In the genomic region with DNA sequence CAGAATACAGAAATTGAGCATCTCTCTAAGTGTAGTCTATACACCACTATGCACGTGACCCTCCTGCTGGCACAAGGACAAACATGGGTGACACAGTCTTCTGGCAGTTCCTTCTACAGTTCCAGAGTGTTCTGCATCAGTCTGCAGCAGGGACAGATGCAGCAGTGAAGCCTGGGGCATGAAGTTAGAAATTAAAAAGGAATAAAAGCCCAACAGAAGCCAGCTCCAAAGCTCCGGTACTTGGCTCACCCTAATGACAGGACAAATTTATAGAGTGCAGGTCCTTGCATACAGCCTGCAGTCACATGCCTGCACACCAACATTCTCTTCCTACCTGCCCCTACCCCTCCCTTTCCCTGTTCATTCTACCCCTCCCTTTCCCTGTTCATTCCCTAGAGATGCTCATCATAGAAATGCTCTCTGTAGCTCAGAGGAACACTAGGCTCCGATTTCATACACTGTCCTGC, we compare ENCODE assay signal across 13 cellular contexts. TPM values are rescaled to one million over a fixed set of nuclear protein-coding genes. Genes with fewer than 3 reads are reported as not detected.
DNase-seq lines count a peak whose midpoint lies in the region; ATAC-seq, FAIRE-seq and TF ChIP-seq lines count a peak whose summit lies in the region.
"Had no signal": no experiment of that assay in that cellular context is flagged by ENCODE, and none has a peak within 500 bp of the region (broad histone marks: within the 10 kb centered on the region; RNA-seq: fewer than 3 reads in every experiment).

No MANE protein-coding gene starts in this region.

- CTCF ChIA-PET in H1 (lab: Charles Lee; ENCODE audit: partially characterized antibody): no interaction called here

- H4K5ac ChIP-seq in H1 (ENCODE audit: insufficient read length, low read depth, low read length): no peak overlapping the region

- H3K9me3 ChIP-seq in H1 (ENCODE audit: insufficient read depth in 2 of 2, low read depth in 1 of 2, low read length in 1 of 2): no peaks in the 10 kb centered on the region
- H3K9me3 ChIP-seq in tibial artery: no peaks in the 10 kb centered on the region

- no peaks in the 10 kb centered on the region; the same call in 1 of the 2 replicates for H3K27me3 Mint-ChIP-seq in HFFc6 (ENCODE audit: insufficient read depth)
- no peaks in the 10 kb centered on the region for H3K27me3 Mint-ChIP-seq in progenitor cell of endocrine pancreas

- H3K9me3 Mint-ChIP-seq in HFFc6: no peaks in the 10 kb centered on the region
- H3K9me3 Mint-ChIP-seq in progenitor cell of endocrine pancreas (ENCODE audit: low read depth): peaks cover 5% of the 10 kb centered on the region
- H3K9me3 Mint-ChIP-seq: activated CD4-positive, alpha-beta T cell treated with anti-CD3 and anti-CD28 coated beads, Interleukin-2, amount 10 ng/mL, durations not matched to agents 7 days and 5 days; stimulated activated naive CD8-positive, alpha-beta T cell treated with anti-CD3 and anti-CD28 coated beads, Interleukin-15, amount 100 ng/mL, for 72 hours had no signal

- peaks cover 0 to 5% of the 10 kb centered on the region in 2 experiments; a peak in 1 of 4 replicates for H3K79me2 ChIP-seq in H1 (ENCODE audit: control insufficient read depth in 1 of 2, insufficient read depth in 2 of 2, low read length in 2 of 2)

- no peaks in the 10 kb centered on the region for H3K27me3 ChIP-seq in H1 (replicated peaks in 1 of 4; ENCODE audit: control insufficient read depth in 3 of 4, extremely low read depth in 1 of 4, insufficient read depth in 3 of 4, low read length in 3 of 4)
- no peaks in the 10 kb centered on the region for H3K27me3 ChIP-seq in tibial artery

- H3K4me1 ChIP-seq in H1 (replicated peaks in 1 of 4; ENCODE audit: control insufficient read depth in 3 of 4, insufficient read depth in 4 of 4, low read length in 3 of 4): no peaks in the 10 kb centered on the region
- H3K4me1 ChIP-seq in tibial artery: peaks cover 0 to 79% (median 43%) of the 10 kb centered on the region in 4 donors

- H3K23me2 ChIP-seq in H1 (ENCODE audit: low read depth, low read length): no peaks in the 10 kb centered on the region

- no peaks in the 10 kb centered on the region for H4K20me1 ChIP-seq in H1 (replicated peaks in 1 of 2; ENCODE audit: control insufficient read depth in 1 of 2, insufficient read depth in 2 of 2, low read length in 2 of 2)

- H2AK5ac ChIP-seq in H1 (ENCODE audit: low read depth, low read length): peak overlapping the region; percentile 1; the same call in 1 of the 2 replicates

- H3K36me3 Mint-ChIP-seq in HFFc6 (ENCODE audit: low read depth): peaks cover 34% of the 10 kb centered on the region
- peaks cover 2% of the 10 kb centered on the region for H3K36me3 Mint-ChIP-seq in progenitor cell of endocrine pancreas (ENCODE audit: insufficient read depth)

- H3K27ac Mint-ChIP-seq in HFFc6 (peak overlapping the region; percentile 34; the same call in 1 of the 2 replicates), progenitor cell of endocrine pancreas (no peak overlapping the region)
- H3K27ac Mint-ChIP-seq: activated CD4-positive, alpha-beta T cell treated with anti-CD3 and anti-CD28 coated beads, Interleukin-2, amount 10 ng/mL, durations not matched to agents 7 days and 5 days; mesothelial cell of epicardium; stimulated activated naive CD8-positive, alpha-beta T cell treated with anti-CD3 and anti-CD28 coated beads, Interleukin-15, amount 100 ng/mL, for 72 hours had no signal

- peaks cover 77% of the 10 kb centered on the region for H3K4me1 Mint-ChIP-seq in HFFc6 (ENCODE audit: low read depth)
- H3K4me1 Mint-ChIP-seq in progenitor cell of endocrine pancreas (ENCODE audit: low read depth): peaks cover 1% of the 10 kb centered on the region
- H3K4me1 Mint-ChIP-seq: stimulated activated naive CD8-positive, alpha-beta T cell treated with anti-CD3 and anti-CD28 coated beads, Interleukin-15, amount 100 ng/mL, for 72 hours had no signal

- ATAC-seq in left colon (peak; percentile 31), HG03095 (IDR thresholded peaks at IDR 0.05; ENCODE audit: unreplicated experiment) (no peak), HG03442 (IDR thresholded peaks at IDR 0.05; ENCODE audit: unreplicated experiment) (no peak)
- ATAC-seq: stimulated activated naive CD8-positive, alpha-beta T cell treated with anti-CD3 and anti-CD28 coated beads, Interleukin-15, amount 100 ng/mL, for 72 hours had no signal

- TF ChIP-seq POLR2A in H1 (IDR thresholded peaks at IDR 0.05; ENCODE audit: control extremely low read depth in 1 of 2, low read depth in 2 of 2, low read length in 2 of 2): no peak

- H2BK20ac ChIP-seq in H1 (ENCODE audit: low read length): no peak overlapping the region

- no peak for TF ChIP-seq EP300 in H1 (IDR thresholded peaks at IDR 0.05; ENCODE audit: borderline replicate concordance in 1 of 2, low read depth in 2 of 2, low read length in 2 of 2)

- no peak overlapping the region for H2BK120ac ChIP-seq in H1 (replicated peaks; ENCODE audit: low read depth, low read length)

- no peak overlapping the region for H4K91ac ChIP-seq in H1 (replicated peaks; ENCODE audit: insufficient read length, low read length)

- WGBS in H1 (ENCODE audit: extremely low coverage in 1 of 2, insufficient coverage in 1 of 2, insufficient read length in 1 of 2, insufficient replicate concordance in 2 of 2, low coverage in 1 of 2, low lambda C conversion rate in 2 of 2, missing lambda C conversion rate in 1 of 2), 2 experiments: 92% methylated on average over 3 of the region's 3 CpGs; no CpG with 5 or more reads in 1 of the 2 experiments

- H2BK12ac ChIP-seq in H1 (ENCODE audit: low read depth, low read length): no peak overlapping the region

- no peak overlapping the region for H3K56ac ChIP-seq in H1 (replicated peaks; ENCODE audit: insufficient read length, low read depth, low read length)

- H3K36me3 ChIP-seq in H1 (ENCODE audit: control insufficient read depth in 2 of 4, insufficient read depth in 4 of 4, low read length in 3 of 4) (no peaks in the 10 kb centered on the region), tibial artery (no peaks in the 10 kb centered on the region)

- TF ChIP-seq RAD21 in H1 (IDR thresholded peaks at IDR 0.05 in 1 of 2, conservative IDR thresholded peaks at IDR 0.05 in 1 of 2; ENCODE audit: low read depth in 2 of 2, low read length in 2 of 2): no peak

- no peak overlapping the region for H3K4ac ChIP-seq in H1 (replicated peaks; ENCODE audit: insufficient read length, low read depth, low read length)

- H3K23ac ChIP-seq in H1 (ENCODE audit: insufficient read length): no peak overlapping the region

- intact Hi-C loops in left colon (cut with DNase I, micrococcal nuclease): no loop called here
- intact Hi-C loops in tibial artery (cut with DNase I; ENCODE audit: low total_unique reads): no loop called here

- no peak overlapping the region for H3K9ac ChIP-seq in H1 (replicated peaks in 1 of 4; ENCODE audit: extremely low read depth in 1 of 4, low read depth in 3 of 4, low read length in 3 of 4)

- no peak for TF ChIP-seq CTCF in HFFc6 (IDR thresholded peaks at IDR 0.05)
- no peak for TF ChIP-seq CTCF in H1 (IDR thresholded peaks at IDR 0.05; ENCODE audit: control extremely low read depth in 1 of 3, insufficient read depth in 1 of 3, low read depth in 1 of 3, low read length in 3 of 3)
- TF ChIP-seq CTCF in tibial artery (IDR thresholded peaks at IDR 0.05): no peak
- no peak for TF ChIP-seq CTCF in progenitor cell of endocrine pancreas (IDR thresholded peaks at IDR 0.05; ENCODE audit: unreplicated experiment)

- H3K79me1 ChIP-seq in H1 (ENCODE audit: low read depth, low read length): no peaks in the 10 kb centered on the region

- H3K27ac ChIP-seq in H1 (ENCODE audit: low read depth, low read length) (no peak overlapping the region), tibial artery (peak overlapping the region; percentile 3 to 14)

- H3K4me3 Mint-ChIP-seq in HFFc6 (peak overlapping the region; percentile 25; the same call in 1 of the 2 replicates), progenitor cell of endocrine pancreas (ENCODE audit: low read depth) (no peak overlapping the region)
- H3K4me3 Mint-ChIP-seq: activated CD4-positive, alpha-beta T cell treated with anti-CD3 and anti-CD28 coated beads, Interleukin-2, amount 10 ng/mL, durations not matched to agents 7 days and 5 days; mesothelial cell of epicardium; stimulated activated naive CD8-positive, alpha-beta T cell treated with anti-CD3 and anti-CD28 coated beads, Interleukin-15, amount 100 ng/mL, for 72 hours had no signal

- no peak overlapping the region for H3K4me2 ChIP-seq in H1 (ENCODE audit: insufficient read depth in 1 of 2, low read depth in 2 of 2, low read length in 2 of 2)

- no peak overlapping the region for H2BK15ac ChIP-seq in H1 (ENCODE audit: low read length)

- H2BK5ac ChIP-seq in H1 (ENCODE audit: low read depth, low read length): no peak overlapping the region

- H4K8ac ChIP-seq in H1 (ENCODE audit: extremely low read depth, insufficient read depth, low read length): no peak overlapping the region

- POLR2A ChIA-PET in H1 (lab: Charles Lee; ENCODE audit: partially characterized antibody): no interaction called here

- no peak for FAIRE-seq in H1 (lab: Jason Lieb, UNC)
- FAIRE-seq: endometrium had no signal

- no peak overlapping the region for H2AFZ ChIP-seq in H1 (ENCODE audit: low read length)

- no peak overlapping the region for H3K14ac ChIP-seq in H1 (ENCODE audit: insufficient read length)

- H3K4me3 ChIP-seq in H1 (ENCODE audit: extremely low read depth in 1 of 4, insufficient read depth in 2 of 4, low read depth in 3 of 4, low read length in 4 of 4) (no peak overlapping the region), tibial artery (no peak overlapping the region)

- DNase-seq in HFFc6 (peak; percentile 75), H1 (ENCODE audit: low read depth in 1 of 2, low spot score in 2 of 2) (no peak), left colon (no peak), tibial artery (peak; percentile 90 to 91), progenitor cell of endocrine pancreas (ENCODE audit: low spot score, unreplicated experiment) (no peak)
- DNase-seq: activated CD4-positive, alpha-beta T cell treated with anti-CD3 and anti-CD28 coated beads, Interleukin-2, amount 10 ng/mL, durations not matched to agents 7 days and 5 days; KBM-7; OCI-M1; stimulated activated naive CD8-positive, alpha-beta T cell treated with anti-CD3 and anti-CD28 coated beads, Interleukin-15, amount 100 ng/mL, for 72 hours had no signal

- H3K18ac ChIP-seq in H1 (ENCODE audit: extremely low read depth, low read length): no peak overlapping the region

RNA-seq across cellular contexts. Expression of gene UACA, which starts 15.0 kb away (rescaled TPM):
- 100 to 1,000 TPM; 119 to 309 (median 142) TPM for total RNA-seq in HFFc6 (2021; fragmentation: NEBNext Ultra II Directional; extraction: Animal tissue kit (Norgen Biotek cat#: 25700))
- total RNA-seq in H1 (2021; fragmentation: NEBNext Ultra II Directional; extraction: Animal tissue kit (Norgen Biotek cat#: 25700)): 34.4 and 38.9 TPM in 2 replicates
- polyA plus RNA-seq in H1 (2011; rRNA removed): 21.1 and 28.6 TPM in 2 replicates
- 18.7 TPM for polyA plus RNA-seq in H1 (2011; cell fraction: cytosol; rRNA removed)
- 57.3 TPM for polyA plus RNA-seq in H1 (2011; cell fraction: nucleus; rRNA removed)
- polyA plus RNA-seq in H1 (2012, experiment 1 of 2): 35.2 to 47.3 TPM (median 39.4 TPM) in 4 replicates
- 0.59 TPM for polyA plus RNA-seq in H1 (2012, experiment 2 of 2)
- polyA plus RNA-seq in H1 (2013, experiment 1 of 2): 35.4 TPM
- 39.7 TPM for polyA plus RNA-seq in H1 (2013, experiment 2 of 2)
- 129 and 134 TPM in 2 replicates for polyA minus RNA-seq in H1 (2011; rRNA and poly(A)+ RNA removed)
- 33.8 TPM for polyA minus RNA-seq in H1 (2011; cell fraction: cytosol; rRNA and poly(A)+ RNA removed)
- polyA minus RNA-seq in H1 (2011; cell fraction: nucleus; rRNA and poly(A)+ RNA removed): 83.7 TPM
- total RNA-seq in left colon (10 to 100 TPM; 61.1 to 77.1 TPM), progenitor cell of endocrine pancreas (46.2 and 49.3 TPM in 2 replicates)

Comparison
In these comparisons a context has a peak if more than half of its experiments do, and no peak if none do; other contexts are left out.
1. DNase-seq: peak in HFFc6 (single experiment) and tibial artery (2 of 2); none in H1 (0 of 2), left colon (0 of 2) and progenitor cell of endocrine pancreas (single experiment).